In genomic region chr19:38389101-38389925, GRCh38 we compare ENCODE assay signal across 8 cellular contexts. TPM values are rescaled to one million over a fixed set of nuclear protein-coding genes. Genes with fewer than 3 reads are reported as not detected.
A peak's percentile ranks its signal among the peaks of the same experiment; 100 is the strongest.
DNase-seq lines count a peak whose midpoint lies in the region; ATAC-seq, FAIRE-seq and TF ChIP-seq lines count a peak whose summit lies in the region.

No MANE protein-coding gene starts in this region.

- TF ChIP-seq CTCF in WTC11 (IDR thresholded peaks at IDR 0.05), result no peak

- POLR2A ChIA-PET in WTC11 (lab: Charles Lee), result interaction anchor here (0.7 to 1.5 kb wide), 4 partner anchors 13 to 178 kb away, joined by 3 to 9 read pairs (median 4); partner anchors contain the start of genes FAM98C and PSMD8

- H3K4me1 Mint-ChIP-seq in WTC11, result peaks cover 33% of the 10 kb centered on the region

- peak; percentile 89 for DNase-seq in AG08395 (ENCODE audit: low spot score)
- peak; percentile 99 for DNase-seq in H54 (ENCODE audit: insufficient read length, low spot score)
- peak; percentile 59 for DNase-seq in WTC11 (ENCODE audit: low spot score)
- DNase-seq in glomerular visceral epithelial cell (ENCODE audit: extremely low spot score), result peak; percentile 76
- DNase-seq in skeletal muscle cell (ENCODE audit: low read depth), result peak; percentile 41
- no peak for DNase-seq in activated CD4-positive, alpha-beta T cell treated with anti-CD3 and anti-CD28 coated beads for 48 hours

- H3K27ac Mint-ChIP-seq in WTC11, result peak overlapping the region; percentile 87

- H3K9me3 Mint-ChIP-seq in WTC11, result no peaks in the 10 kb centered on the region

- H3K27me3 Mint-ChIP-seq in WTC11 (ENCODE audit: low read depth), result peaks cover 3% of the 10 kb centered on the region; the same call in 1 of the 2 replicates

- peak overlapping the region; percentile 83 for H3K4me3 Mint-ChIP-seq in WTC11

- CTCF ChIA-PET in WTC11 (lab: Charles Lee), result interaction anchor here (0.7 to 3.9 kb wide), 5 partner anchors 14 to 155 kb away, joined by 3 to 110 read pairs (median 8); partner anchors contain the start of genes FAM98C and PSMD8

- ATAC-seq in WTC11 (no peak), HG02973 (IDR thresholded peaks at IDR 0.05; ENCODE audit: unreplicated experiment) (no peak), HG02678 (IDR thresholded peaks at IDR 0.05; ENCODE audit: unreplicated experiment) (no peak)

- peak; percentile 22 for TF ChIP-seq POLR2A in H54 (IDR thresholded peaks at IDR 0.05; ENCODE audit: low read depth, low read length)

- peak overlapping the region; percentile 81 for H3K4me3 ChIP-seq in skeletal muscle cell (ENCODE audit: low read depth, low read length)

- peaks cover 24% of the 10 kb centered on the region for H3K36me3 Mint-ChIP-seq in WTC11

- no peak for FAIRE-seq in H54 (lab: Jason Lieb, UNC)

TF ChIP-seq in WTC11, 78 proteins besides CTCF, POLR2A, EP300 and RAD21 (continues in another document):
- TF ChIP-seq ARID4B (CRISPR knock-in tag; IDR thresholded peaks at IDR 0.05; ENCODE audit: borderline replicate concordance) (no peak), AFF4 (CRISPR knock-in tag; IDR thresholded peaks at IDR 0.05; ENCODE audit: borderline replicate concordance) (no peak), PRRX2 (CRISPR knock-in tag; IDR thresholded peaks at IDR 0.05) (0 out of 2 replicates have a peak, but pooled peaks have one; percentile 60), MYBL2 (CRISPR knock-in tag; IDR thresholded peaks at IDR 0.05) (no peak), ZNF317 (CRISPR knock-in tag; IDR thresholded peaks at IDR 0.05; ENCODE audit: borderline replicate concordance, low read depth) (0 out of 2 replicates have a peak, but pooled peaks have one; percentile 2), ATF3 (CRISPR knock-in tag; conservative IDR thresholded peaks at IDR 0.05) (no peak), MXD4 (CRISPR knock-in tag; IDR thresholded peaks at IDR 0.05; ENCODE audit: borderline replicate concordance) (no peak), RELA (CRISPR knock-in tag; IDR thresholded peaks at IDR 0.05; ENCODE audit: borderline replicate concordance) (no peak; the same call in 1 of the 2 replicates), ZNF671 (CRISPR knock-in tag; IDR thresholded peaks at IDR 0.05) (no peak), TEAD4 (CRISPR knock-in tag; IDR thresholded peaks at IDR 0.05) (no peak), E2F5 (CRISPR knock-in tag; IDR thresholded peaks at IDR 0.05) (peak; percentile 44; the same call in 1 of the 2 replicates), FOXP4 (CRISPR knock-in tag; IDR thresholded peaks at IDR 0.05) (peak; percentile 56; the same call in 1 of the 2 replicates), JAZF1 (CRISPR knock-in tag; IDR thresholded peaks at IDR 0.05) (no peak)

RNA-seq across cellular contexts. Expression of gene SPRED3, which starts 0.8 kb away (rescaled TPM):
- 5.2 to 7.3 TPM (median 7.2 TPM) in 3 replicates for total RNA-seq in WTC11 (2021)

RNA-seq across cellular contexts. Expression of gene GGN, which starts 1.5 kb away (rescaled TPM):
- total RNA-seq in WTC11 (2021), result 2.4 to 3.1 TPM (median 2.7 TPM) in 3 replicates

RNA-seq across cellular contexts. Expression of gene FAM98C, which starts 13.6 kb away (rescaled TPM):
- 9.7 to 12.2 TPM (median 10.2 TPM) in 3 replicates for total RNA-seq in WTC11 (2021)

RNA-seq across cellular contexts. Expression of gene PSMD8, which starts 14.9 kb away (rescaled TPM):
- 156 to 167 TPM (median 160 TPM) in 3 replicates for total RNA-seq in WTC11 (2021)

RNA-seq across cellular contexts. Expression of gene RASGRP4, which starts 36.7 kb away (rescaled TPM):
- 2.5 to 4.1 TPM (median 3.4 TPM) in 3 replicates for total RNA-seq in WTC11 (2021)
